ENCODE assay signal across 24 cellular contexts in genomic region chr15:68175527-68175926, GRCh38.
"Had no signal": no experiment of that assay in that cellular context is flagged by ENCODE, and none has a peak within 500 bp of the region (broad histone marks: within the 10 kb centered on the region; RNA-seq: fewer than 3 reads in every experiment).

No MANE protein-coding gene starts in this region.

- H3K36me3 ChIP-seq: prostate gland had no signal

- DNase-seq: activated CD4-positive, alpha-beta T cell treated with anti-CD3 and anti-CD28 coated beads, Interleukin-2, amount 10 ng/mL, durations not matched to agents 24 days and 14 days; activated CD8-positive, alpha-beta memory T cell treated with anti-CD3 and anti-CD28 coated beads, Interleukin-2, amount 10 ng/mL, durations not matched to agents 7 days and 5 days; activated CD8-positive, alpha-beta T cell treated with anti-CD3 and anti-CD28 coated beads for 36 hours; activated gamma-delta T cell; activated naive CD4-positive, alpha-beta T cell treated with anti-CD3 and anti-CD28 coated beads, Interleukin-2, amount 50 U/mL, for 16 hours; activated naive CD8-positive, alpha-beta T cell treated with anti-CD3 and anti-CD28 coated beads, Interleukin-2, amount 50 U/mL, for 24 hours; activated T-cell treated with anti-CD3 and anti-CD28 coated beads for 4 hours; effector CD8-positive, alpha-beta T cell; erythroblast; foreskin fibroblast; immature natural killer cell; lower lobe of right lung; mesendoderm; mucosa of descending colon; stimulated activated CD4-positive, alpha-beta T cell treated with anti-CD3 and anti-CD28 coated beads, Interleukin-2, amount 100 ng/mL, for 48 hours; stimulated activated CD8-positive, alpha-beta memory T cell treated with anti-CD3 and anti-CD28 coated beads, Interleukin-4, amount 100 ng/mL, for 48 hours; stimulated activated naive CD4-positive, alpha-beta T cell; T-helper 9 cell; testis; trophoblast cell had no signal

- H3K4me1 ChIP-seq: prostate gland, testis, vagina had no signal

- H3K4me3 ChIP-seq: cardiac muscle cell, lower lobe of right lung, mucosa of descending colon, prostate gland, testis, vagina had no signal

- ATAC-seq: activated CD8-positive, alpha-beta memory T cell treated with anti-CD3 and anti-CD28 coated beads, Interleukin-2, amount 10 ng/mL, durations not matched to agents 7 days and 5 days; activated CD8-positive, alpha-beta T cell treated with anti-CD3 and anti-CD28 coated beads for 36 hours; activated naive CD8-positive, alpha-beta T cell treated with anti-CD3 and anti-CD28 coated beads, Interleukin-2, amount 50 U/mL, for 24 hours; left lobe of liver; lower lobe of right lung; mucosa of descending colon had no signal

- H3K27me3 ChIP-seq: cardiac muscle cell, testis, vagina had no signal

- H3K9me3 ChIP-seq: lower lobe of right lung, mucosa of descending colon, prostate gland, testis, vagina had no signal

- H3K27ac ChIP-seq: cardiac muscle cell, lower lobe of right lung, prostate gland, testis, vagina had no signal
